Comparison of ENCODE assay signal across 25 cellular contexts in the genomic region with DNA sequence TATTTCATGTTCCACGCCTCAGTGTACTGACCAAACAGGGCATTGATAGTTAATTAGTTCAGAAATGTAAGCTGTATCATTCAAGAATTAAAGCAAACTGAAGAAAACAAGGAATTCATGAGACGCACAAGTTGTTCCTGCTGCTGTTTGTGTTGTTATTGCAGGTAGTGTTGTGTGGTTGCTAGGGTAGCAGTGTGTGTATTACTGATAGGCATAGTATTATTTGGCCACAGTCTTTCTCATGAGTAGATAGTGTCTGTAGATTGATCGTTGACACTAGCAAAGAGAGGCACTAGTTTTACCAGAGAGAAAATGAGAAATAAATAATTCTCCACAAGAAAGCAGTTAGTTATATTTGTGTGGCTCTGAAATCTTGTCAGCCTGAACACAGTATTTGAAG.
DNase-seq lines count a peak whose midpoint lies in the region; ATAC-seq, FAIRE-seq and TF ChIP-seq lines count a peak whose summit lies in the region.
"Had no signal": no experiment of that assay in that cellular context is flagged by ENCODE, and none has a peak within 500 bp of the region (broad histone marks: within the 10 kb centered on the region; RNA-seq: fewer than 3 reads in every experiment).

No MANE protein-coding gene starts in this region.

- H2BK12ac ChIP-seq in H1 (ENCODE audit: low read depth, low read length) = peak overlapping the region; percentile 28; the same call in 1 of the 2 replicates

- 0 out of 2 replicates have a peak overlapping the region, but pooled peaks have one; percentile 58 for H2AFZ ChIP-seq in H1 (ENCODE audit: low read length)
- H2AFZ ChIP-seq: GM23248 had no signal

- no peak overlapping the region for H3K4ac ChIP-seq in H1 (replicated peaks; ENCODE audit: insufficient read length, low read depth, low read length)

- H3K36me3 ChIP-seq in heart left ventricle (no peaks in the 10 kb centered on the region), H1 (ENCODE audit: control insufficient read depth in 2 of 4, insufficient read depth in 4 of 4, low read length in 3 of 4) (no peaks in the 10 kb centered on the region)
- H3K36me3 ChIP-seq: MG63 had no signal

- no peak overlapping the region for H2AK5ac ChIP-seq in H1 (ENCODE audit: low read depth, low read length)

- no peak overlapping the region for H2BK5ac ChIP-seq in H1 (ENCODE audit: low read depth, low read length)

- no peaks in the 10 kb centered on the region for H3K79me2 ChIP-seq in H1 (ENCODE audit: control insufficient read depth in 1 of 2, insufficient read depth in 2 of 2, low read length in 2 of 2)

- ATAC-seq in heart left ventricle (peak in 3 of 4 donors; percentile 73 to 90 (median 89)), GM21576 (IDR thresholded peaks at IDR 0.05; ENCODE audit: unreplicated experiment) (no peak), GM21447 (IDR thresholded peaks at IDR 0.05; ENCODE audit: unreplicated experiment) (no peak)
- ATAC-seq: A549, PC-3 had no signal

- no peak for TF ChIP-seq RAD21 in H1 (IDR thresholded peaks at IDR 0.05 in 1 of 2, conservative IDR thresholded peaks at IDR 0.05 in 1 of 2; ENCODE audit: low read depth in 2 of 2, low read length in 2 of 2)

- no peak overlapping the region for H2BK120ac ChIP-seq in H1 (replicated peaks; ENCODE audit: low read depth, low read length)

- no peak for TF ChIP-seq EP300 in H1 (IDR thresholded peaks at IDR 0.05; ENCODE audit: borderline replicate concordance in 1 of 2, low read depth in 2 of 2, low read length in 2 of 2)

- H2BK20ac ChIP-seq in H1 (ENCODE audit: low read length) = no peak overlapping the region

- H3K18ac ChIP-seq in H1 (ENCODE audit: extremely low read depth, low read length) = no peak overlapping the region

- no peak overlapping the region for H3K4me2 ChIP-seq in H1 (ENCODE audit: insufficient read depth in 1 of 2, low read depth in 2 of 2, low read length in 2 of 2)
- H3K4me2 ChIP-seq: A549 had no signal

- no peaks in the 10 kb centered on the region for H3K79me1 ChIP-seq in H1 (ENCODE audit: low read depth, low read length)

- no peak overlapping the region for H3K56ac ChIP-seq in H1 (replicated peaks; ENCODE audit: insufficient read length, low read depth, low read length)

- H3K9me3 ChIP-seq in heart left ventricle = no peaks in the 10 kb centered on the region
- no peaks in the 10 kb centered on the region for H3K9me3 ChIP-seq in H1 (ENCODE audit: insufficient read depth in 2 of 2, low read depth in 1 of 2, low read length in 1 of 2)
- H3K9me3 ChIP-seq: A549, MG63 had no signal

- no peak for DNase-seq in heart left ventricle
- DNase-seq in cardiac septum (ENCODE audit: low spot score) = no peak
- DNase-seq in NCI-H748 treated with DMSO at 0.1 percent for 48 hours (lab: John Stamatoyannopoulos, UW) = peak; percentile 11
- no peak for DNase-seq in H1 (ENCODE audit: low read depth in 1 of 2, low spot score in 2 of 2)
- no peak for DNase-seq in NCI-H2171 (lab: John Stamatoyannopoulos, UW)
- DNase-seq: C1 segment of cervical spinal cord; CD4-positive, alpha-beta memory T cell; COR-L47; DMS79 treated with DMSO at 0.1 percent for 48 hours; GM23248; HCEC 1CT; IMR-90; KG1; MG63; NCI-H2029; NCI-H2171 treated with DMSO at 0.1 percent for 48 hours; NCI-H345; NCI-H524; NCI-H82; NK-92 treated with Interleukin-12 subunit alpha and Interleukin-12 subunit beta, amount 100 ng/mL, for 24 hours; PC-3; T-helper 1 cell had no signal

- H4K20me1 ChIP-seq in H1 (replicated peaks in 1 of 2; ENCODE audit: control insufficient read depth in 1 of 2, insufficient read depth in 2 of 2, low read length in 2 of 2) = no peaks in the 10 kb centered on the region

- no peak overlapping the region for H3K23ac ChIP-seq in H1 (ENCODE audit: insufficient read length)

- TF ChIP-seq POLR2A in heart left ventricle (IDR thresholded peaks at IDR 0.05) = no peak
- no peak for TF ChIP-seq POLR2A in H1 (IDR thresholded peaks at IDR 0.05; ENCODE audit: control extremely low read depth in 1 of 2, low read depth in 2 of 2, low read length in 2 of 2)

- no peak overlapping the region for H3K4me3 ChIP-seq in heart left ventricle
- H3K4me3 ChIP-seq in H1 (ENCODE audit: extremely low read depth in 1 of 4, insufficient read depth in 2 of 4, low read depth in 3 of 4, low read length in 4 of 4) = no peak overlapping the region
- H3K4me3 ChIP-seq: A549, GM23248, MG63 had no signal

- no peaks in the 10 kb centered on the region for H3K23me2 ChIP-seq in H1 (ENCODE audit: low read depth, low read length)

- H4K8ac ChIP-seq in H1 (ENCODE audit: extremely low read depth, insufficient read depth, low read length) = no peak overlapping the region

- no peak overlapping the region for H3K9ac ChIP-seq in H1 (replicated peaks in 1 of 4; ENCODE audit: extremely low read depth in 1 of 4, low read depth in 3 of 4, low read length in 3 of 4)
- H3K9ac ChIP-seq: GM23248 had no signal

- H4K91ac ChIP-seq in H1 (replicated peaks; ENCODE audit: insufficient read length, low read length) = no peak overlapping the region

- CTCF ChIA-PET in H1 (lab: Charles Lee; ENCODE audit: partially characterized antibody) = interaction anchor here (0.8 kb wide), 1 partner anchor 11 kb away, joined by 3 read pairs; no protein-coding TSS in a partner anchor

- H4K5ac ChIP-seq in H1 (ENCODE audit: insufficient read length, low read depth, low read length) = no peak overlapping the region

- POLR2A ChIA-PET in H1 (lab: Charles Lee; ENCODE audit: partially characterized antibody) = no interaction called here

- no peak for FAIRE-seq in H1 (lab: Jason Lieb, UNC)
- FAIRE-seq: A549 had no signal

- WGBS in heart left ventricle, 4 donors = 46 to 52% (median 47%) methylated on average over 3 of the region's 3 CpGs
- 95% methylated on average over 3 of the region's 3 CpGs; no CpG with 5 or more reads in 1 of the 2 experiments for WGBS in H1 (ENCODE audit: extremely low coverage in 1 of 2, insufficient coverage in 1 of 2, insufficient read length in 1 of 2, insufficient replicate concordance in 2 of 2, low coverage in 1 of 2, low lambda C conversion rate in 2 of 2, missing lambda C conversion rate in 1 of 2), 2 experiments

- TF ChIP-seq CTCF in heart left ventricle (IDR thresholded peaks at IDR 0.05) = no peak
- TF ChIP-seq CTCF in H1 (IDR thresholded peaks at IDR 0.05; ENCODE audit: control extremely low read depth in 1 of 3, insufficient read depth in 1 of 3, low read depth in 1 of 3, low read length in 3 of 3) = no peak

- H3K27me3 ChIP-seq in heart left ventricle (no peaks in the 10 kb centered on the region), H1 (replicated peaks in 1 of 4; ENCODE audit: control insufficient read depth in 3 of 4, extremely low read depth in 1 of 4, insufficient read depth in 3 of 4, low read length in 3 of 4) (no peaks in the 10 kb centered on the region)
- H3K27me3 ChIP-seq: MG63 had no signal

- intact Hi-C loops in heart left ventricle (cut with DNase I) = no loop called here
- intact Hi-C loops in cardiac septum (cut with DNase I) = no loop called here

- H3K14ac ChIP-seq in H1 (ENCODE audit: insufficient read length) = no peak overlapping the region

- H3K27ac ChIP-seq in heart left ventricle (no peak overlapping the region), H1 (ENCODE audit: low read depth, low read length) (no peak overlapping the region)
- H3K27ac ChIP-seq: A549, GM23248 had no signal

- H2BK15ac ChIP-seq in H1 (ENCODE audit: low read length) = no peak overlapping the region

- H3K4me1 ChIP-seq in heart left ventricle (peaks cover 0 to 5% (median 0%) of the 10 kb centered on the region in 12 donors), H1 (replicated peaks in 1 of 4; ENCODE audit: control insufficient read depth in 3 of 4, insufficient read depth in 4 of 4, low read length in 3 of 4) (peaks cover 0 to 8% (median 0%) of the 10 kb centered on the region in 4 experiments; a peak in 1 of 7 replicates)
- H3K4me1 ChIP-seq: A549 had no signal

TF ChIP-seq in H1, 55 proteins besides CTCF, POLR2A, EP300 and RAD21:
- TF ChIP-seq TAF1 (IDR thresholded peaks at IDR 0.05; ENCODE audit: low read depth, low read length) (no peak), SP1 (IDR thresholded peaks at IDR 0.05; ENCODE audit: low read depth, low read length) (no peak), SUZ12 (IDR thresholded peaks at IDR 0.05; ENCODE audit: low read length) (no peak), KDM1A (IDR thresholded peaks at IDR 0.05; ENCODE audit: borderline replicate concordance, low read length) (no peak), EZH2 (IDR thresholded peaks at IDR 0.05; ENCODE audit: low read depth, low read length, severe bottlenecking) (no peak)
- TF ChIP-seq, protein P1, sequence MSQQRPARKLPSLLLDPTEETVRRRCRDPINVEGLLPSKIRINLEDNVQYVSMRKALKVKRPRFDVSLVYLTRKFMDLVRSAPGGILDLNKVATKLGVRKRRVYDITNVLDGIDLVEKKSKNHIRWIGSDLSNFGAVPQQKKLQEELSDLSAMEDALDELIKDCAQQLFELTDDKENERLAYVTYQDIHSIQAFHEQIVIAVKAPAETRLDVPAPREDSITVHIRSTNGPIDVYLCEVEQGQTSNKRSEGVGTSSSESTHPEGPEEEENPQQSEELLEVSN (IDR thresholded peaks at IDR 0.05) = no peak

Comparison
In these comparisons a context has a peak if more than half of its experiments do, and no peak if none do; other contexts are left out.
1. ATAC-seq: peak in heart left ventricle (3 of 4); none in GM21576 (single experiment) and GM21447 (single experiment).